ENCODE assay signal across 8 cellular contexts in genomic region chr1:24186993-24187790, GRCh38. TPM values are rescaled to one million over a fixed set of nuclear protein-coding genes. Genes with fewer than 3 reads are reported as not detected.
DNase-seq lines count a peak whose midpoint lies in the region; ATAC-seq and TF ChIP-seq lines count a peak whose summit lies in the region.

TSS of gene IFNLR1 (minus strand) at chr1:24187289. CDS start at chr1:24187248, 41 bp downstream.

- H3K27me3 ChIP-seq in HUES6 (ENCODE audit: control insufficient read depth, insufficient read depth, low read length) = no peaks in the 10 kb centered on the region; the same call in 1 of the 2 replicates

- H3K4me3 ChIP-seq in HUES6 (ENCODE audit: low read depth, low read length) = peak within 1 kb of the TSS; percentile 83
- peak within 1 kb of the TSS; percentile 40 for H3K4me3 ChIP-seq in astrocyte of the spinal cord (ENCODE audit: low read depth, low read length)

- H3K27ac ChIP-seq in HUES6 (ENCODE audit: low read depth, low read length) = no peak within 1 kb of the TSS

- TF ChIP-seq CTCF in astrocyte of the spinal cord (IDR thresholded peaks at IDR 0.05; ENCODE audit: low read depth, low read length) = no peak

- no peak for ATAC-seq in GM18511 (IDR thresholded peaks at IDR 0.05; ENCODE audit: unreplicated experiment)
- ATAC-seq in HG02759 (IDR thresholded peaks at IDR 0.05; ENCODE audit: unreplicated experiment) = no peak

- peaks cover 13 to 27% of the 10 kb centered on the region in 2 donors for H3K4me1 Mint-ChIP-seq in immature natural killer cell

- in situ Hi-C loops in astrocyte of the spinal cord (cut with HindIII; ENCODE audit: low sequenced_read_pairs) = no loop called here

- H3K9ac ChIP-seq in HUES6 (ENCODE audit: low read length) = peak within 1 kb of the TSS; percentile 75

- DNase-seq in DMS79 treated with DMSO at 0.1 percent for 48 hours (lab: John Stamatoyannopoulos, UW) = peak; percentile 85
- DNase-seq in T follicular helper cell (ENCODE audit: low read depth) = peak; percentile 51
- DNase-seq in astrocyte of the spinal cord (ENCODE audit: low read depth, low spot score) = no peak
- DNase-seq in immature natural killer cell = peak in 2 of 3 donors; percentile 6 to 51
- peak; percentile 62 to 78 for DNase-seq in stimulated activated CD4-positive, alpha-beta T cell treated with anti-CD3 and anti-CD28 coated beads, Interleukin-15, amount 100 ng/mL, for 48 hours (ENCODE audit: low read depth in 2 of 2)

- H3K9me3 Mint-ChIP-seq in immature natural killer cell = peaks cover 0 to 1% (median 0%) of the 10 kb centered on the region in 6 donors

- no peaks in the 10 kb centered on the region for H3K9me3 ChIP-seq in HUES6 (ENCODE audit: control insufficient read depth, insufficient read depth, low read depth, low read length)

- peak within 1 kb of the TSS in 2 of 6 donors; percentile 87 to 91 for H3K27ac Mint-ChIP-seq in immature natural killer cell

- peaks cover 8 to 16% (median 13%) of the 10 kb centered on the region in 3 donors for H3K27me3 Mint-ChIP-seq in immature natural killer cell (ENCODE audit: low read depth in 3 of 3)

- H3K36me3 ChIP-seq in HUES6 (ENCODE audit: control insufficient read depth, insufficient read depth, low read length) = no peaks in the 10 kb centered on the region

- H3K36me3 Mint-ChIP-seq in immature natural killer cell = no peaks in the 10 kb centered on the region

- peaks cover 5% of the 10 kb centered on the region; the same call in 1 of the 2 replicates for H3K4me1 ChIP-seq in HUES6 (ENCODE audit: control insufficient read depth, insufficient read depth, low read length)

- peak within 1 kb of the TSS; percentile 71 to 89 (median 77) for H3K4me3 Mint-ChIP-seq in immature natural killer cell

RNA-seq across cellular contexts. Expression of gene IFNLR1, which starts in this region (rescaled TPM):
- under 1 TPM in 1 of 3 donors, not detected in 2; 0.42 TPM for polyA plus RNA-seq in immature natural killer cell

Comparison
In these comparisons a context has a peak if more than half of its experiments do, and no peak if none do; other contexts are left out.
1. Peak in DNase-seq in immature natural killer cell; RNA of the gene not detected or under 1 TPM.